6 cellular contexts compared by ENCODE assay signal in the genomic region with DNA sequence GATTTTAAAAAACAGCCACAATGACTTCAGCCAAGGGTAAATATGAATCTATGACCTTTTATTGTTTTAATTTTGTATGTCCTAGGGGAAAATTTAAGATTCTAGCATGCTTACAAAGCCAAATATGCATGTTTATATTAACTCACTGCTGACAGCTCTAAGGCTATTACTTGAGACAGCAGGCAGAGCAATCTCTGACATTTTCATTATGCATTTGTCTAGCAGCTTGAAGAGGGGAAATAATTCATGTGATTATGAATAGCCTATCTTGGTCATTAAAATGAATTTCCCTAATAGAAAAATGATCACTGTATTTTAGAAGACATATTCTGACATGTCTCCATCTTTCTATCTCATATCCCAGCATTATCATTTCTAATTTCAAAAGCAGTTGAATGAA.
"Had no signal": no experiment of that assay in that cellular context is flagged by ENCODE, and none has a peak within 500 bp of the region (broad histone marks: within the 10 kb centered on the region; RNA-seq: fewer than 3 reads in every experiment).

No MANE protein-coding gene starts in this region.

- ATAC-seq: HepG2, K562 had no signal

- H3K4me3 ChIP-seq: K562 had no signal

- H3K9me3 Mint-ChIP-seq: IgD-negative memory B cell had no signal

- H3K27ac Mint-ChIP-seq: IgD-negative memory B cell had no signal

- H3K4me3 Mint-ChIP-seq: IgD-negative memory B cell had no signal

- H3K4me1 Mint-ChIP-seq: IgD-negative memory B cell had no signal

- DNase-seq: IMR-90, KBM-7 had no signal

- H3K27ac ChIP-seq: HL-60 had no signal
